8 cellular contexts compared by ENCODE assay signal in the genomic region with DNA sequence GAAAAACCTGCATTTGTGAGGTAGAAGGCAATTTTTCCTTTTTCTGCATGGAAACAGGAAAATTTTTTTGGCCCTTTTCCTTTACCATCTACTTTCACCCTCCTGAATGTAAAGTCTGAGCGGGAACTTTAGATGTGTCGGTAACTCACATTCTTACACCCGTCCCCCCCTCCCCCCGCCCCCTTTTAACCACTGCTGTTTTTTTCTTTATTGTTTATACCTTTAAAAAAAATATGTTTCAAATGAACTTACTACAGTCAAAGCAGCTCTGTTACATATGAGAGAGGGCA. TPM values are rescaled to one million over a fixed set of nuclear protein-coding genes. Genes with fewer than 3 reads are reported as not detected.
A peak's percentile ranks its signal among the peaks of the same experiment; 100 is the strongest.
DNase-seq lines count a peak whose midpoint lies in the region; ATAC-seq and TF ChIP-seq lines count a peak whose summit lies in the region.

No MANE protein-coding gene starts in this region.

- peaks cover 25% of the 10 kb centered on the region for H3K36me3 Mint-ChIP-seq in brain
- H3K36me3 Mint-ChIP-seq in mesothelial cell of epicardium, result peaks cover 7% of the 10 kb centered on the region

- H3K27ac ChIP-seq in left ventricle myocardium inferior (replicated peaks) (peak overlapping the region; percentile 99), aorta (ENCODE audit: low read depth in 1 of 2, low read length in 2 of 2) (peak overlapping the region in 1 of 2 donors; percentile 82)

- H3K4me3 Mint-ChIP-seq in brain, result peak overlapping the region; percentile 91 to 97 (median 96)
- H3K4me3 Mint-ChIP-seq in mesothelial cell of epicardium, result peak overlapping the region; percentile 96

- H3K9me3 Mint-ChIP-seq in brain, result peaks cover 0 to 5% (median 0%) of the 10 kb centered on the region in 5 experiments
- no peaks in the 10 kb centered on the region for H3K9me3 Mint-ChIP-seq in mesothelial cell of epicardium

- H3K27me3 Mint-ChIP-seq in brain, result peaks cover 51% of the 10 kb centered on the region
- H3K27me3 Mint-ChIP-seq in mesothelial cell of epicardium (ENCODE audit: low read depth), result no peaks in the 10 kb centered on the region

- DNase-seq in left ventricle myocardium inferior (no peak), Right ventricle myocardium superior (no peak), mesothelial cell of epicardium (ENCODE audit: low spot score in 2 of 2, unreplicated experiment in 2 of 2) (no peak), aorta (no peak), amygdala (lab: John Stamatoyannopoulos, UW) (no peak), glomerular visceral epithelial cell (ENCODE audit: extremely low spot score) (no peak)

- H3K36me3 ChIP-seq in left ventricle myocardium inferior (no peaks in the 10 kb centered on the region), aorta (ENCODE audit: control insufficient read depth in 1 of 2, insufficient read depth in 2 of 2, low read length in 1 of 2) (no peaks in the 10 kb centered on the region)

- 1 to 3% methylated on average over 4 of the region's 4 CpGs for WGBS in aorta, 2 donors

- H3K4me1 Mint-ChIP-seq in brain, result peaks cover 80% of the 10 kb centered on the region
- H3K4me1 Mint-ChIP-seq in mesothelial cell of epicardium, result peaks cover 56% of the 10 kb centered on the region

- H3K4me1 ChIP-seq in left ventricle myocardium inferior (peaks cover 80% of the 10 kb centered on the region), aorta (ENCODE audit: control insufficient read depth in 1 of 2, insufficient read depth in 2 of 2, low read length in 2 of 2) (peaks cover 0 to 9% of the 10 kb centered on the region in 2 donors)

- H3K27me3 ChIP-seq in left ventricle myocardium inferior (ENCODE audit: low read depth) (no peaks in the 10 kb centered on the region), aorta (ENCODE audit: control insufficient read depth in 1 of 2, insufficient read depth in 2 of 2, low read length in 1 of 2) (no peaks in the 10 kb centered on the region)

- ATAC-seq in Right ventricle myocardium superior (ENCODE audit: poor library complexity), result no peak
- no peak for ATAC-seq in aorta (ENCODE audit: low FRiP score)
- no peak for ATAC-seq in GM18870 (IDR thresholded peaks at IDR 0.05; ENCODE audit: unreplicated experiment)

- TF ChIP-seq CTCF in left ventricle myocardium inferior (IDR thresholded peaks at IDR 0.05; ENCODE audit: borderline replicate concordance), result no peak
- TF ChIP-seq CTCF in brain (conservative IDR thresholded peaks at IDR 0.05), result no peak
- TF ChIP-seq CTCF in mesothelial cell of epicardium (IDR thresholded peaks at IDR 0.05; ENCODE audit: unreplicated experiment), result no peak

- H3K4me3 ChIP-seq in left ventricle myocardium inferior (peak overlapping the region; percentile 86), aorta (ENCODE audit: low read length in 2 of 2) (peak overlapping the region; percentile 4 to 49)

- intact Hi-C loops in left ventricle myocardium inferior (cut with micrococcal nuclease) (loop anchor here (5.0 to 10.0 kb wide), 2 partner anchors 169 to 353 kb away; no protein-coding TSS in a partner anchor), Right ventricle myocardium superior (cut with DNase I) (loop anchor here (5.0 kb wide), 1 partner anchor 132 kb away; no protein-coding TSS in a partner anchor), aorta (cut with DNase I) (loop anchor here (2.0 to 5.0 kb wide), 6 partner anchors 65 to 182 kb away; no protein-coding TSS in a partner anchor)

- H3K27ac Mint-ChIP-seq in brain (peak overlapping the region; percentile 58 to 98 (median 93)), mesothelial cell of epicardium (peak overlapping the region; percentile 98)

- H3K9me3 ChIP-seq in left ventricle myocardium inferior (replicated peaks) (no peaks in the 10 kb centered on the region), aorta (ENCODE audit: control insufficient read depth, low read length) (no peaks in the 10 kb centered on the region)

RNA-seq across cellular contexts. Expression of a gene that starts 0.5 kb away (rescaled TPM):
- total RNA-seq in left ventricle myocardium inferior, result 13.4 TPM
- 11.1 TPM for total RNA-seq in Right ventricle myocardium superior
- 18.2 TPM for polyA plus RNA-seq in brain (ENCODE audit: insufficient read depth, low read depth, low replicate concordance)
- 99.9 to 108 TPM (median 104 TPM) in 3 replicates for total RNA-seq in mesothelial cell of epicardium
- 10 to 100 TPM; 37.8 to 51.9 TPM for total RNA-seq in aorta
- 10 to 100 TPM; 22.5 to 28.2 TPM for polyA plus RNA-seq in aorta
